8 cellular contexts compared by ENCODE assay signal in genomic region chr14:60722163-60722835, GRCh38. TPM values are rescaled to one million over a fixed set of nuclear protein-coding genes. Genes with fewer than 3 reads are reported as not detected.
A peak's percentile ranks its signal among the peaks of the same experiment; 100 is the strongest.
DNase-seq lines count a peak whose midpoint lies in the region; ATAC-seq and TF ChIP-seq lines count a peak whose summit lies in the region.

No MANE protein-coding gene starts in this region.

- H4K20me1 ChIP-seq in KMS-11 (ENCODE audit: insufficient read depth) = no peaks in the 10 kb centered on the region

- peaks cover 3% of the 10 kb centered on the region for H3K4me1 ChIP-seq in KMS-11 (ENCODE audit: low read depth, poor library complexity, severe bottlenecking)

- intact Hi-C loops in Right ventricle myocardium superior (cut with DNase I) (no loop called here), Right ventricle myocardium inferior (cut with DNase I) (loop anchor here (5.0 kb wide), 1 partner anchor 260 kb away; the partner anchor contains the start of genes SLC38A6 and TRMT5), lower leg skin (cut with DNase I; ENCODE audit: low total_unique reads) (no loop called here)

- H3K9me3 ChIP-seq in T-helper 17 cell (ENCODE audit: control insufficient read depth, low read length, poor library complexity, severe bottlenecking) = no peaks in the 10 kb centered on the region

- DNase-seq in Right ventricle myocardium superior (peak; percentile 40), Right ventricle myocardium inferior (ENCODE audit: missing footprints) (no peak), T-helper 17 cell (peak in 1 of 3 donors; percentile 14), cerebellar cortex (ENCODE audit: low spot score) (peak; percentile 52), lower leg skin (ENCODE audit: low spot score in 2 of 2) (peak in 1 of 2 donors; percentile 84)

- 0 to 1% methylated on average over 35 to 40 of the region's 50 CpGs for WGBS in lower leg skin, 2 donors

- H3K27ac Mint-ChIP-seq in T-helper 17 cell = no peak overlapping the region
- H3K27ac Mint-ChIP-seq in stimulated activated naive CD8-positive, alpha-beta T cell treated with anti-CD3 and anti-CD28 coated beads, Interleukin-15, Interleukin-2, amounts not matched to agents 100 ng/mL and 50 ng/mL, for 24 hours = no peak overlapping the region

- peak overlapping the region; percentile 74; the same call in 1 of the 2 replicates for H3K4me2 ChIP-seq in KMS-11

- TF ChIP-seq POLR2A in lower leg skin (IDR thresholded peaks at IDR 0.05) = no peak

- no peaks in the 10 kb centered on the region for H3K9me3 Mint-ChIP-seq in stimulated activated naive CD8-positive, alpha-beta T cell treated with anti-CD3 and anti-CD28 coated beads, Interleukin-15, Interleukin-2, amounts not matched to agents 100 ng/mL and 50 ng/mL, for 24 hours

- H3K36me3 ChIP-seq in KMS-11 (ENCODE audit: insufficient read depth) = no peaks in the 10 kb centered on the region

- peak overlapping the region; percentile 91 for H3K4me3 Mint-ChIP-seq in T-helper 17 cell
- peak overlapping the region; percentile 81 for H3K4me3 Mint-ChIP-seq in stimulated activated naive CD8-positive, alpha-beta T cell treated with anti-CD3 and anti-CD28 coated beads, Interleukin-15, Interleukin-2, amounts not matched to agents 100 ng/mL and 50 ng/mL, for 24 hours

- peaks cover 22% of the 10 kb centered on the region for H3K4me1 Mint-ChIP-seq in T-helper 17 cell
- H3K4me1 Mint-ChIP-seq in stimulated activated naive CD8-positive, alpha-beta T cell treated with anti-CD3 and anti-CD28 coated beads, Interleukin-15, Interleukin-2, amounts not matched to agents 100 ng/mL and 50 ng/mL, for 24 hours (ENCODE audit: low read depth) = peaks cover 19% of the 10 kb centered on the region

- H3K79me2 ChIP-seq in KMS-11 (ENCODE audit: insufficient read depth, low read depth) = peaks cover 8% of the 10 kb centered on the region; the same call in 1 of the 2 replicates

- H3K4me3 ChIP-seq in KMS-11 (IDR thresholded peaks at IDR 0.05; ENCODE audit: insufficient read depth, low read depth, low read length) (no peak overlapping the region), lower leg skin (ENCODE audit: low read depth, poor library complexity, severe bottlenecking) (peak overlapping the region; percentile 51)

- H3K27me3 ChIP-seq in KMS-11 (ENCODE audit: insufficient read depth, low read depth) = no peaks in the 10 kb centered on the region

- peaks cover 65% of the 10 kb centered on the region for H3K27me3 Mint-ChIP-seq in T-helper 17 cell
- peaks cover 73% of the 10 kb centered on the region for H3K27me3 Mint-ChIP-seq in stimulated activated naive CD8-positive, alpha-beta T cell treated with anti-CD3 and anti-CD28 coated beads, Interleukin-15, Interleukin-2, amounts not matched to agents 100 ng/mL and 50 ng/mL, for 24 hours

- peaks cover 2% of the 10 kb centered on the region for H3K36me3 Mint-ChIP-seq in T-helper 17 cell (ENCODE audit: low read depth)
- H3K36me3 Mint-ChIP-seq in stimulated activated naive CD8-positive, alpha-beta T cell treated with anti-CD3 and anti-CD28 coated beads, Interleukin-15, Interleukin-2, amounts not matched to agents 100 ng/mL and 50 ng/mL, for 24 hours (ENCODE audit: low read depth) = no peaks in the 10 kb centered on the region

- H2AFZ ChIP-seq in KMS-11 (ENCODE audit: low read depth) = peak overlapping the region; percentile 57; the same call in 1 of the 2 replicates

- peak; percentile 16 for ATAC-seq in Right ventricle myocardium superior (ENCODE audit: poor library complexity)
- ATAC-seq in Right ventricle myocardium inferior = no peak
- peak; percentile 26 for ATAC-seq in T-helper 17 cell
- ATAC-seq in HG03442 (IDR thresholded peaks at IDR 0.05; ENCODE audit: unreplicated experiment) = no peak

- no peak for TF ChIP-seq CTCF in KMS-11 (conservative IDR thresholded peaks at IDR 0.05; ENCODE audit: low read depth, low read length)
- TF ChIP-seq CTCF in lower leg skin (IDR thresholded peaks at IDR 0.05) = no peak

- H3K9ac ChIP-seq in KMS-11 = peak overlapping the region; percentile 67; the same call in 1 of the 2 replicates

- no peak overlapping the region; the same call in 1 of the 2 replicates for H3K27ac ChIP-seq in KMS-11

RNA-seq across cellular contexts. Expression of gene SIX4, which starts 1.9 kb away (rescaled TPM):
- total RNA-seq in Right ventricle myocardium superior (1.6 TPM), Right ventricle myocardium inferior (1.4 TPM), T-helper 17 cell (not detected), lower leg skin (under 1 TPM; 0.38 to 0.98 (median 0.60) TPM)

RNA-seq across cellular contexts. Expression of gene MNAT1, which starts 12.3 kb away (rescaled TPM):
- total RNA-seq in Right ventricle myocardium superior = 24.3 TPM
- 25.7 TPM for total RNA-seq in Right ventricle myocardium inferior
- total RNA-seq in T-helper 17 cell = 10 to 100 TPM; 16.1 to 19.5 TPM
- total RNA-seq in lower leg skin = 10 to 100 TPM in 2 of 4 donors, 1 to 10 TPM in 2; 8.4 to 25.4 (median 16.7) TPM

Comparison
In these comparisons a context has a peak if more than half of its experiments do, and no peak if none do; other contexts are left out.
1. ATAC-seq: peak in Right ventricle myocardium superior (single experiment) and T-helper 17 cell (single experiment); none in Right ventricle myocardium inferior (single experiment) and HG03442 (single experiment).